29 cellular contexts compared by ENCODE assay signal in the genomic region with DNA sequence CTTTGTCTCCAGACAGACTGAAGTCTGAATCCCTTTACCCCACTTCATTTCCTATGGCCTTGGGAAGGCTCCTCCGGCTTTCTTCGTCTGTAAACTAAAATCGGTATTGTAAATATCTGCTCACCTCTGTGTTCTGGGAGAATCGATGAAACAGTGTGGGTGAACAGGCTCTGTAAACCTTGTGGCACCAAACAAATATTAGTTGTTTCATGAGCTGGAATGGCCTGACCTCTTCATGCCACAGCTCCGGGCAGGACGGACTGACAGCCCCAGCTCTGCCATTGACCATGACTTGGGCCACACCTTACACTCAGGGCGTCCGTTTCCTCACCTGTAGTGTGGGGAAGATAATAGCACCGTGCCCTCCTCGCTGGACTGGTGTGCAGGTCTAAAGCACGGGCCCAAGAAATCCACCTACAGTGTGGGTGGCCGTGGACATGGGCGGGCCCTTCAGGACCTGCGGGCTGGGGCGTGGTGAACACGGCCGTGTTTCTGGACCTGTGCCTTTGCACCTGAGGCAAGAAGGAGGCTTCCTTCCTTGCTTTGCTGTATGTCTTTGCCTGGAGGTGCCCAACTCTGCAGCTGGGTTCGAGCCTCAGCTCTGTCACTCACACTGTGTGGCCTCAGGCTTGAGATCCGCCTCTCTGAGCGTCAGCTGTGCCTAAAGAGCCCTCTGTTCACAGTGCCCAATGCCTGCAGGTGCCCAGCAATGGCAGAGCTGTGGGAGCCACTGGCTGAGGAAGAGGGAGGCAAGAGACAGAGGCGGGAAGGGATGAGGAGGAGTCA. TPM values are rescaled to one million over a fixed set of nuclear protein-coding genes. Genes with fewer than 3 reads are reported as not detected.
"Had no signal": no experiment of that assay in that cellular context is flagged by ENCODE, and none has a peak within 500 bp of the region (broad histone marks: within the 10 kb centered on the region; RNA-seq: fewer than 3 reads in every experiment).

No MANE protein-coding gene starts in this region.

- H3K9me3 ChIP-seq: breast epithelium, SJCRH30, SK-N-SH had no signal

- H3K27me3 ChIP-seq: breast epithelium, SJCRH30 had no signal

- H3K27ac Mint-ChIP-seq: activated CD8-positive, alpha-beta T cell treated with anti-CD3 and anti-CD28 coated beads, Interleukin-2, amount 10 ng/mL, durations not matched to agents 7 days and 5 days; activated naive CD4-positive, alpha-beta T cell treated with anti-CD3 and anti-CD28 coated beads, Interleukin-2, amount 50 U/mL, for 24 hours had no signal

- H3K9ac ChIP-seq: SK-N-SH had no signal

- H3K4me3 ChIP-seq: breast epithelium, SJCRH30 had no signal

- H3K9me3 Mint-ChIP-seq: activated naive CD4-positive, alpha-beta T cell treated with anti-CD3 and anti-CD28 coated beads, Interleukin-2, amount 50 U/mL, for 24 hours had no signal

- H3K27ac ChIP-seq: breast epithelium, RWPE1, SJCRH30 had no signal

- H3K36me3 Mint-ChIP-seq: activated naive CD4-positive, alpha-beta T cell treated with anti-CD3 and anti-CD28 coated beads, Interleukin-2, amount 50 U/mL, for 24 hours had no signal

- H3K4me3 Mint-ChIP-seq: activated CD8-positive, alpha-beta T cell treated with anti-CD3 and anti-CD28 coated beads, Interleukin-2, amount 10 ng/mL, durations not matched to agents 7 days and 5 days; activated naive CD4-positive, alpha-beta T cell treated with anti-CD3 and anti-CD28 coated beads, Interleukin-2, amount 50 U/mL, for 24 hours had no signal

- H3K4me1 ChIP-seq: breast epithelium, SJCRH30 had no signal

- H3K4me2 ChIP-seq: SK-N-SH had no signal

- ATAC-seq: activated CD4-positive, CD25-positive, alpha-beta regulatory T cell treated with anti-CD3 and anti-CD28 coated beads, Interleukin-2, amount 50 U/mL, for 24 hours; activated CD8-positive, alpha-beta T cell treated with anti-CD3 and anti-CD28 coated beads, Interleukin-2, amount 10 ng/mL, durations not matched to agents 7 days and 5 days; Panc1 had no signal

- DNase-seq: activated CD4-positive, alpha-beta T cell treated with anti-CD3 and anti-CD28 coated beads for 4 hours; activated CD8-positive, alpha-beta memory T cell treated with anti-CD3 and anti-CD28 coated beads, Interleukin-2, amount 50 U/mL, for 48 hours; activated CD8-positive, alpha-beta T cell treated with anti-CD3 and anti-CD28 coated beads, Interleukin-2, amount 10 ng/mL, durations not matched to agents 7 days and 5 days; activated effector memory CD4-positive, alpha-beta T cell treated with Interleukin-2 at 50 U/mL for 16 hours; activated naive CD4-positive, alpha-beta T cell; activated T-cell treated with anti-CD3 and anti-CD28 coated beads, Interleukin-2, amount 50 U/mL, for 1 hour; aorta; Karpas-422; MM.1S; NCI-H1105; NCI-H1436; NCI-H1694 treated with DMSO at 0.1 percent for 48 hours; NCI-H2029 treated with DMSO at 0.1 percent for 48 hours; NCI-H345; NCI-H510A; NCI-H526 treated with DMSO at 0.1 percent for 48 hours; NCI-H82; NK-92 treated with Interleukin-12 subunit alpha and Interleukin-12 subunit beta, amount 100 ng/mL, for 24 hours; OCI-M1; Right ventricle myocardium superior; SJCRH30; SK-N-SH; T-helper 1 cell had no signal

- H3K4me1 Mint-ChIP-seq: activated naive CD4-positive, alpha-beta T cell treated with anti-CD3 and anti-CD28 coated beads, Interleukin-2, amount 50 U/mL, for 24 hours had no signal

- H3K36me3 ChIP-seq: breast epithelium, SJCRH30 had no signal

- H3K27me3 Mint-ChIP-seq: activated naive CD4-positive, alpha-beta T cell treated with anti-CD3 and anti-CD28 coated beads, Interleukin-2, amount 50 U/mL, for 24 hours had no signal

RNA-seq across cellular contexts. Expression of a gene that starts 21.1 kb away (rescaled TPM):
- total RNA-seq: activated CD8-positive, alpha-beta T cell treated with anti-CD3 and anti-CD28 coated beads, Interleukin-2, amount 10 ng/mL, durations not matched to agents 7 days and 5 days; T-helper 2 cell treated with Interferon-gamma antibody and Interleukin-4, amounts not matched to agents 100 ng/mL and 5 ng/mL, for 36 hours had no signal
- polyA plus RNA-seq: aorta had no signal
